Comparison of ENCODE assay signal across 3 cellular contexts in genomic region chr13:48072787-48073186, GRCh38.
TF ChIP-seq lines count a peak whose summit lies in the region.

No MANE protein-coding gene starts in this region.

TF ChIP-seq in A549, 52 proteins besides CTCF, POLR2A, EP300 and RAD21:
- no peak for TF ChIP-seq MAFK (IDR thresholded peaks at IDR 0.05; ENCODE audit: partially characterized antibody)

TF ChIP-seq in H1, 55 proteins besides CTCF, POLR2A, EP300 and RAD21:
- TF ChIP-seq GTF2F1 (IDR thresholded peaks at IDR 0.05; ENCODE audit: borderline replicate concordance, low read depth, low read length) (no peak), HDAC6 (IDR thresholded peaks at IDR 0.05; ENCODE audit: low read depth, low read length) (no peak), NRF1 (IDR thresholded peaks at IDR 0.05; ENCODE audit: low read depth, low read length) (no peak), PHF8 (conservative IDR thresholded peaks at IDR 0.05; ENCODE audit: low read depth, low read length) (no peak), SIRT6 (IDR thresholded peaks at IDR 0.05; ENCODE audit: low read length) (no peak), CEBPB (IDR thresholded peaks at IDR 0.05; ENCODE audit: low read depth, low read length) (no peak), CHD7 (IDR thresholded peaks at IDR 0.05; ENCODE audit: insufficient replicate concordance, low read length) (no peak), EZH2 (IDR thresholded peaks at IDR 0.05; ENCODE audit: low read depth, low read length, severe bottlenecking) (no peak), RFX5 (IDR thresholded peaks at IDR 0.05; ENCODE audit: borderline replicate concordance, low read depth, low read length) (no peak), HDAC2 (IDR thresholded peaks at IDR 0.05; ENCODE audit: borderline replicate concordance in 1 of 2, low read depth in 2 of 2, low read length in 2 of 2) (no peak), KDM5A (IDR thresholded peaks at IDR 0.05; ENCODE audit: low read length) (no peak)
TF ChIP-seq in H1: peak in this region for 0.

TF ChIP-seq in SK-N-SH treated with all-trans-retinoic acid at 6 μM for 48 hours, 23 proteins besides CTCF, POLR2A, EP300 and RAD21:
- no peak for TF ChIP-seq ESRRG (CRISPR knock-in tag; IDR thresholded peaks at IDR 0.05)
- TF ChIP-seq CSDC2 (CRISPR knock-in tag; IDR thresholded peaks at IDR 0.05) = no peak
- TF ChIP-seq POU6F1 (CRISPR knock-in tag; IDR thresholded peaks at IDR 0.05; ENCODE audit: borderline replicate concordance, low read depth) = no peak
- no peak for TF ChIP-seq RARB (CRISPR knock-in tag; IDR thresholded peaks at IDR 0.05)
- TF ChIP-seq ARNTL (CRISPR knock-in tag; IDR thresholded peaks at IDR 0.05; ENCODE audit: borderline replicate concordance, low read depth) = no peak
- no peak for TF ChIP-seq TOX (CRISPR knock-in tag; IDR thresholded peaks at IDR 0.05; ENCODE audit: borderline replicate concordance)
- no peak for TF ChIP-seq ZC3H10 (CRISPR knock-in tag; IDR thresholded peaks at IDR 0.05)
- TF ChIP-seq ZFP30 (CRISPR knock-in tag; IDR thresholded peaks at IDR 0.05) = no peak
- TF ChIP-seq OSR1 (CRISPR knock-in tag; IDR thresholded peaks at IDR 0.05) = no peak
- no peak for TF ChIP-seq ZNF8 (CRISPR knock-in tag; IDR thresholded peaks at IDR 0.05)
- TF ChIP-seq SNAI2 (CRISPR knock-in tag; IDR thresholded peaks at IDR 0.05) = no peak
- TF ChIP-seq ZFP3 (CRISPR knock-in tag; IDR thresholded peaks at IDR 0.05) = no peak
